Comparison of ENCODE assay signal across 1 cellular context in genomic region chr13:23450340-23451046, GRCh38.
TF ChIP-seq lines count a peak whose summit lies in the region.

No MANE protein-coding gene starts in this region.

TF ChIP-seq in GM23338, 12 proteins besides CTCF, POLR2A, EP300 and RAD21 (continued from another document):
- no peak for TF ChIP-seq ETS1 (IDR thresholded peaks at IDR 0.05)
- no peak for TF ChIP-seq JUNB (IDR thresholded peaks at IDR 0.05; ENCODE audit: unreplicated experiment)
- no peak for TF ChIP-seq ZNF114 (CRISPR knock-in tag; IDR thresholded peaks at IDR 0.05)
- no peak for TF ChIP-seq EZH2 (IDR thresholded peaks at IDR 0.05; ENCODE audit: low read depth, unreplicated experiment)
